Comparison of ENCODE assay signal across 16 cellular contexts in genomic region chr6:25088513-25088912, GRCh38.
DNase-seq lines count a peak whose midpoint lies in the region; ATAC-seq and TF ChIP-seq lines count a peak whose summit lies in the region.
"Had no signal": no experiment of that assay in that cellular context is flagged by ENCODE, and none has a peak within 500 bp of the region (broad histone marks: within the 10 kb centered on the region; RNA-seq: fewer than 3 reads in every experiment).

No MANE protein-coding gene starts in this region.

- H3K4me3 ChIP-seq in heart left ventricle (no peak overlapping the region), left ventricle myocardium inferior (no peak overlapping the region), uterus (no peak overlapping the region), thyroid gland (replicated peaks in 1 of 3) (no peak overlapping the region)
- H3K4me3 ChIP-seq: hepatocyte had no signal

- H3K9me3 ChIP-seq in heart left ventricle = no peaks in the 10 kb centered on the region
- no peaks in the 10 kb centered on the region for H3K9me3 ChIP-seq in left ventricle myocardium inferior (replicated peaks)
- no peaks in the 10 kb centered on the region for H3K9me3 ChIP-seq in uterus
- no peaks in the 10 kb centered on the region for H3K9me3 ChIP-seq in thyroid gland
- H3K9me3 ChIP-seq: neutrophil had no signal

- H3K36me3 ChIP-seq in heart left ventricle (peaks cover 0 to 87% (median 55%) of the 10 kb centered on the region in 9 donors), left ventricle myocardium inferior (peaks cover 63% of the 10 kb centered on the region), uterus (no peaks in the 10 kb centered on the region), thyroid gland (peaks cover 30 to 47% of the 10 kb centered on the region in 2 donors)

- H3K36me3 Mint-ChIP-seq in activated T-helper 17 cell treated with anti-CD3 and anti-CD28 coated beads, Interleukin-2, amount 50 U/mL, for 72 hours (ENCODE audit: low read depth) = peaks cover 31% of the 10 kb centered on the region

- 57 to 70% (median 58%) methylated on average over 5 of the region's 5 CpGs for WGBS in heart left ventricle, 4 donors
- 76 to 77% methylated on average over 5 of the region's 5 CpGs for WGBS in thyroid gland, 2 donors

- no peak overlapping the region for H3K4me3 Mint-ChIP-seq in activated T-helper 17 cell treated with anti-CD3 and anti-CD28 coated beads, Interleukin-2, amount 50 U/mL, for 72 hours
- H3K4me3 Mint-ChIP-seq: central memory CD8-positive, alpha-beta T cell; H9; stimulated activated naive CD8-positive, alpha-beta T cell treated with anti-CD3 and anti-CD28 coated beads, Interleukin-15, amount 100 ng/mL, for 72 hours had no signal

- H3K4me1 ChIP-seq in heart left ventricle (peaks cover 0 to 57% (median 16%) of the 10 kb centered on the region in 12 donors), left ventricle myocardium inferior (peaks cover 57% of the 10 kb centered on the region), uterus (no peaks in the 10 kb centered on the region), thyroid gland (no peaks in the 10 kb centered on the region)

- no peak overlapping the region for H3K27ac Mint-ChIP-seq in activated T-helper 17 cell treated with anti-CD3 and anti-CD28 coated beads, Interleukin-2, amount 50 U/mL, for 72 hours
- H3K27ac Mint-ChIP-seq: H9 had no signal

- DNase-seq in heart left ventricle (no peak), Right ventricle myocardium inferior (ENCODE audit: missing footprints) (no peak), left ventricle myocardium inferior (no peak), uterus (no peak), thyroid gland (no peak)
- DNase-seq: 8988T; activated naive CD4-positive, alpha-beta T cell treated with anti-CD3 and anti-CD28 coated beads, Interleukin-2, amount 50 U/mL, for 16 hours; H9; small intestine; stimulated activated naive CD8-positive, alpha-beta T cell treated with anti-CD3 and anti-CD28 coated beads, Interleukin-15, amount 100 ng/mL, for 72 hours had no signal

- no peak for TF ChIP-seq CTCF in heart left ventricle (IDR thresholded peaks at IDR 0.05)
- no peak for TF ChIP-seq CTCF in left ventricle myocardium inferior (IDR thresholded peaks at IDR 0.05; ENCODE audit: borderline replicate concordance)
- TF ChIP-seq CTCF in uterus (IDR thresholded peaks at IDR 0.05) = no peak
- no peak for TF ChIP-seq CTCF in thyroid gland (IDR thresholded peaks at IDR 0.05)

- H3K27me3 ChIP-seq in heart left ventricle (no peaks in the 10 kb centered on the region), left ventricle myocardium inferior (ENCODE audit: low read depth) (no peaks in the 10 kb centered on the region), uterus (no peaks in the 10 kb centered on the region), thyroid gland (no peaks in the 10 kb centered on the region)
- H3K27me3 ChIP-seq: hepatocyte, neutrophil had no signal

- H3K27me3 Mint-ChIP-seq in activated T-helper 17 cell treated with anti-CD3 and anti-CD28 coated beads, Interleukin-2, amount 50 U/mL, for 72 hours = no peaks in the 10 kb centered on the region
- H3K27me3 Mint-ChIP-seq: central memory CD8-positive, alpha-beta T cell; stimulated activated naive CD8-positive, alpha-beta T cell treated with anti-CD3 and anti-CD28 coated beads, Interleukin-15, amount 100 ng/mL, for 72 hours had no signal

- TF ChIP-seq POLR2A in heart left ventricle (IDR thresholded peaks at IDR 0.05) (peak in 1 of 2 donors; percentile 13), uterus (IDR thresholded peaks at IDR 0.05) (no peak), thyroid gland (IDR thresholded peaks at IDR 0.05) (no peak)

- no peaks in the 10 kb centered on the region for H3K9me3 Mint-ChIP-seq in activated T-helper 17 cell treated with anti-CD3 and anti-CD28 coated beads, Interleukin-2, amount 50 U/mL, for 72 hours
- H3K9me3 Mint-ChIP-seq: central memory CD8-positive, alpha-beta T cell; H9; stimulated activated naive CD8-positive, alpha-beta T cell treated with anti-CD3 and anti-CD28 coated beads, Interleukin-15, amount 100 ng/mL, for 72 hours had no signal

- intact Hi-C loops in heart left ventricle (cut with DNase I) = loop anchor here in 5 of 10 donors (5.0 to 10.0 kb wide), 5 partner anchors 34 to 94 kb away; no protein-coding TSS in a partner anchor
- intact Hi-C loops in Right ventricle myocardium inferior (cut with DNase I) = loop anchor here (5.0 kb wide), 1 partner anchor 49 kb away; no protein-coding TSS in a partner anchor
- intact Hi-C loops in left ventricle myocardium inferior (cut with micrococcal nuclease) = loop anchor here (5.0 kb wide), 1 partner anchor 49 kb away; no protein-coding TSS in a partner anchor
- intact Hi-C loops in uterus (cut with DNase I; ENCODE audit: low total_unique reads) = no loop called here
- intact Hi-C loops in thyroid gland (cut with DNase I) = no loop called here

- H3K4me1 Mint-ChIP-seq in activated T-helper 17 cell treated with anti-CD3 and anti-CD28 coated beads, Interleukin-2, amount 50 U/mL, for 72 hours = peaks cover 8% of the 10 kb centered on the region

- ATAC-seq in heart left ventricle (peak in 3 of 4 donors; percentile 37 to 74 (median 41)), Right ventricle myocardium inferior (no peak), HG03342 (IDR thresholded peaks at IDR 0.05; ENCODE audit: unreplicated experiment) (no peak), HG03439 (IDR thresholded peaks at IDR 0.05; ENCODE audit: unreplicated experiment) (no peak)
- peak; percentile 34 for ATAC-seq in activated T-helper 17 cell treated with anti-CD3 and anti-CD28 coated beads, Interleukin-2, amount 50 U/mL, for 72 hours (replicated peaks)
- ATAC-seq: stimulated activated naive CD8-positive, alpha-beta T cell treated with anti-CD3 and anti-CD28 coated beads, Interleukin-15, amount 100 ng/mL, for 72 hours had no signal

- H3K27ac ChIP-seq in heart left ventricle = peak overlapping the region; percentile 37 to 79 (median 69)
- peak overlapping the region; percentile 78 for H3K27ac ChIP-seq in left ventricle myocardium inferior (replicated peaks)
- H3K27ac ChIP-seq in uterus = peak overlapping the region; percentile 14 to 53
- H3K27ac ChIP-seq in thyroid gland = peak overlapping the region in 1 of 3 donors; percentile 40
- H3K27ac ChIP-seq: hepatocyte, neutrophil had no signal

Comparison
In these comparisons a context has a peak if more than half of its experiments do, and no peak if none do; other contexts are left out.
1. ATAC-seq: peak in heart left ventricle (3 of 4) and activated T-helper 17 cell treated with anti-CD3 and anti-CD28 coated beads, Interleukin-2, amount 50 U/mL, for 72 hours (single experiment); none in Right ventricle myocardium inferior (single experiment), HG03342 (single experiment) and HG03439 (single experiment).
2. intact Hi-C loops: an anchor here in Right ventricle myocardium inferior (5.0 kb wide) and left ventricle myocardium inferior (5.0 kb wide); none called in uterus and thyroid gland.